Comparison of ENCODE assay signal across 8 cellular contexts in genomic region chr11:61815790-61816735, GRCh38. TPM values are rescaled to one million over a fixed set of nuclear protein-coding genes. Genes with fewer than 3 reads are reported as not detected.
DNase-seq lines count a peak whose midpoint lies in the region; ATAC-seq, FAIRE-seq and TF ChIP-seq lines count a peak whose summit lies in the region.

No MANE protein-coding gene starts in this region.

- H3K36me3 Mint-ChIP-seq in activated CD4-positive, alpha-beta T cell treated with anti-CD3 and anti-CD28 coated beads, Interleukin-2, amount 10 ng/mL, durations not matched to agents 24 days and 14 days (ENCODE audit: low read depth) = peaks cover 41% of the 10 kb centered on the region

- DNase-seq in NOMO-1 (lab: John Stamatoyannopoulos, UW; ENCODE audit: unreplicated experiment in 2 of 2) (peak; percentile 19 to 54), NOMO-1 treated with dmso at 0.1 percent for 144 hours (lab: John Stamatoyannopoulos, UW; ENCODE audit: unreplicated experiment) (no peak), NCI-H2081 treated with DMSO at 0.1 percent for 48 hours (lab: John Stamatoyannopoulos, UW) (peak; percentile 37), HepG2 (ENCODE audit: low spot score) (peak; percentile 64)
- peak; percentile 89 for DNase-seq in activated CD4-positive, alpha-beta T cell treated with anti-CD3 and anti-CD28 coated beads, Interleukin-2, amount 10 ng/mL, durations not matched to agents 24 days and 14 days
- DNase-seq in stimulated activated CD4-positive, alpha-beta T cell treated with anti-CD3 and anti-CD28 coated beads, Interleukin-4, amount 100 ng/mL, for 4 hours = peak; percentile 49 to 53

- H3K4me3 Mint-ChIP-seq in activated CD4-positive, alpha-beta T cell treated with anti-CD3 and anti-CD28 coated beads, Interleukin-2, amount 10 ng/mL, durations not matched to agents 24 days and 14 days = peak overlapping the region; percentile 97

- no peak for FAIRE-seq in HepG2 (lab: Jason Lieb, UNC)

- H3K27me3 ChIP-seq in duodenal mucosa (ENCODE audit: control insufficient read depth in 1 of 2, insufficient read depth in 2 of 2, low read length in 2 of 2) (peaks cover 0 to 5% of the 10 kb centered on the region in 2 donors), HepG2 (ENCODE audit: control insufficient read depth in 1 of 2, insufficient read depth in 2 of 2, low read length in 2 of 2) (no peaks in the 10 kb centered on the region; a peak in 1 of 5 replicates)

- no peaks in the 10 kb centered on the region for H3K9me3 Mint-ChIP-seq in activated CD4-positive, alpha-beta T cell treated with anti-CD3 and anti-CD28 coated beads, Interleukin-2, amount 10 ng/mL, durations not matched to agents 24 days and 14 days

- H3K27ac Mint-ChIP-seq in activated CD4-positive, alpha-beta T cell treated with anti-CD3 and anti-CD28 coated beads, Interleukin-2, amount 10 ng/mL, durations not matched to agents 24 days and 14 days = peak overlapping the region; percentile 94

- TF ChIP-seq CTCF in HepG2 (CRISPR knock-in tag; IDR thresholded peaks at IDR 0.05) = no peak

- TF ChIP-seq POLR2A in HepG2 (IDR thresholded peaks at IDR 0.05; ENCODE audit: insufficient read depth in 1 of 2, low read depth in 2 of 2, low read length in 2 of 2) = peak in 1 of 2 experiments; percentile 46; a peak in 2 of 4 replicates

- in situ Hi-C loops in HepG2 (cut with HindIII; ENCODE audit: extremely low pct_ligation_motif_present, low pct_unique_long_range_greater_than_20kb) = no loop called here

- H2AFZ ChIP-seq in HepG2 (ENCODE audit: low read length) = no peak overlapping the region

- peak overlapping the region; percentile 99 for H3K4me2 ChIP-seq in HepG2 (ENCODE audit: low read depth, low read length)

- H3K9ac ChIP-seq in duodenal mucosa (ENCODE audit: low read depth in 1 of 2, low read length in 2 of 2) (peak overlapping the region; percentile 70 to 96), HepG2 (ENCODE audit: insufficient read depth, low read depth, low read length) (peak overlapping the region; percentile 98)

- peak overlapping the region; percentile 91 for H3K27ac ChIP-seq in duodenal mucosa (ENCODE audit: low read depth, low read length)
- peak overlapping the region; percentile 99 for H3K27ac ChIP-seq in HepG2 (ENCODE audit: extremely low read length, insufficient read depth, low read length)

- peaks cover 25% of the 10 kb centered on the region for H3K79me2 ChIP-seq in HepG2 (ENCODE audit: insufficient read depth, low read length)

- POLR2A ChIA-PET in HepG2 (lab: Yijun Ruan, JAX) = interaction anchor here (0.6 to 5.8 kb wide), 29 partner anchors 11 to 829 kb away, joined by 3 to 50 read pairs (median 6); partner anchors contain the start of genes AHNAK, BEST1, FADS2 and FEN1

- H3K4me1 ChIP-seq in duodenal mucosa (ENCODE audit: control insufficient read depth in 1 of 2, insufficient read depth in 2 of 2, low read length in 2 of 2) (peaks cover 6 to 23% of the 10 kb centered on the region in 2 donors), HepG2 (ENCODE audit: insufficient read depth, low read length) (peaks cover 50% of the 10 kb centered on the region)

- intact Hi-C loops in activated CD4-positive, alpha-beta T cell treated with anti-CD3 and anti-CD28 coated beads, Interleukin-2, amount 10 ng/mL, durations not matched to agents 24 days and 14 days (cut with micrococcal nuclease) = loop anchor here (1.0 to 2.0 kb wide), 3 partner anchors 19 to 75 kb away; partner anchors contain the start of genes FADS3, FEN1 and TMEM258
- intact Hi-C loops in HepG2 (cut with micrococcal nuclease; ENCODE audit: unreplicated experiment) = loop anchor here (1.0 kb wide), 1 partner anchor 19 kb away; no protein-coding TSS in a partner anchor

- no peaks in the 10 kb centered on the region for H3K9me3 ChIP-seq in duodenal mucosa (ENCODE audit: control insufficient read depth in 1 of 2, low read length in 2 of 2)
- no peaks in the 10 kb centered on the region for H3K9me3 ChIP-seq in HepG2 (ENCODE audit: low read length)

- peaks cover 20% of the 10 kb centered on the region for H3K4me1 Mint-ChIP-seq in activated CD4-positive, alpha-beta T cell treated with anti-CD3 and anti-CD28 coated beads, Interleukin-2, amount 10 ng/mL, durations not matched to agents 24 days and 14 days

- peak overlapping the region; percentile 81 to 82 for H3K4me3 ChIP-seq in duodenal mucosa (ENCODE audit: low read depth in 1 of 2, low read length in 2 of 2)
- peak overlapping the region; percentile 74 to 94 (median 81) for H3K4me3 ChIP-seq in HepG2 (replicated peaks in 1 of 3; ENCODE audit: insufficient read depth in 1 of 3, low read depth in 2 of 3, low read length in 3 of 3)

- CTCF ChIA-PET in HepG2 (lab: Yijun Ruan, JAX; ENCODE audit: low intra/inter-chr PET ratio, low total read pairs) = interaction anchor here (1.0 to 1.3 kb wide), 2 partner anchors 13 to 19 kb away, joined by 3 to 6 read pairs; no protein-coding TSS in a partner anchor

- BruUV-seq in HepG2 (replicated peaks; lab: Mats Ljungman, UMichigan) = TSS peak; percentile 82

- peaks cover 0 to 15% of the 10 kb centered on the region in 2 donors for H3K36me3 ChIP-seq in duodenal mucosa (ENCODE audit: control insufficient read depth in 1 of 2, insufficient read depth in 2 of 2, low read length in 2 of 2)
- H3K36me3 ChIP-seq in HepG2 (replicated peaks in 1 of 2; ENCODE audit: control insufficient read depth in 1 of 2, insufficient read depth in 2 of 2, low read length in 2 of 2) = peaks cover 8 to 25% of the 10 kb centered on the region in 2 experiments

- H3K27me3 Mint-ChIP-seq in activated CD4-positive, alpha-beta T cell treated with anti-CD3 and anti-CD28 coated beads, Interleukin-2, amount 10 ng/mL, durations not matched to agents 24 days and 14 days = peaks cover 2% of the 10 kb centered on the region

- no peak for TF ChIP-seq RAD21 in HepG2 (CRISPR knock-in tag; IDR thresholded peaks at IDR 0.05)

- H4K20me1 ChIP-seq in HepG2 (ENCODE audit: insufficient read depth, low read length) = no peaks in the 10 kb centered on the region

- ATAC-seq in HG02763 (IDR thresholded peaks at IDR 0.05; ENCODE audit: unreplicated experiment) = peak; percentile 22
- ATAC-seq in HepG2 = peak; percentile 37

- under 1% methylated on average over 31 of the region's 69 CpGs for WGBS in HepG2 (ENCODE audit: low lambda C conversion rate)

- no peak for TF ChIP-seq EP300 in HepG2 (IDR thresholded peaks at IDR 0.05; ENCODE audit: low read depth in 2 of 2, low read length in 2 of 2)
- TF ChIP-seq EP300 in HepG2 (CRISPR knock-in tag; IDR thresholded peaks at IDR 0.05; ENCODE audit: borderline replicate concordance) = no peak

RNA-seq across cellular contexts. Expression of gene FADS1, which starts 0.7 kb away (rescaled TPM):
- 92.5 and 94.7 TPM in 2 replicates for total RNA-seq in activated CD4-positive, alpha-beta T cell treated with anti-CD3 and anti-CD28 coated beads, Interleukin-2, amount 10 ng/mL, durations not matched to agents 24 days and 14 days
- 65.8 and 108 TPM in 2 replicates for total RNA-seq in HepG2 (2016; rRNA removed; fragmentation: Illumina TruSeq; extraction: Trizol)
- 28.4 and 32.7 TPM in 2 replicates for total RNA-seq in HepG2 (2016; cell fraction: cytosol; rRNA removed; fragmentation: Illumina TruSeq; extraction: Trizol; ENCODE audit: low read depth)
- 63.3 and 108 TPM in 2 replicates for total RNA-seq in HepG2 (2016; cell fraction: insoluble cytoplasmic fraction; rRNA removed; fragmentation: Illumina TruSeq; extraction: Trizol)
- 64.5 and 65.2 TPM in 2 replicates for total RNA-seq in HepG2 (2016; cell fraction: membrane; rRNA removed; fragmentation: Illumina TruSeq; extraction: Trizol)
- 91.8 and 110 TPM in 2 replicates for total RNA-seq in HepG2 (2016; cell fraction: nucleus; rRNA removed; fragmentation: Illumina TruSeq; extraction: Trizol)
- 91.8 and 98.4 TPM in 2 replicates for polyA plus RNA-seq in HepG2 (2011; rRNA removed)
- polyA plus RNA-seq in HepG2 (2011; cell fraction: cytosol; rRNA removed) = 80.8 and 110 TPM in 2 replicates
- polyA plus RNA-seq in HepG2 (2011; cell fraction: nucleus; rRNA removed) = 56.1 and 66.5 TPM in 2 replicates
- polyA plus RNA-seq in HepG2 (2012) = 70.6 and 81.6 TPM in 2 replicates
- polyA plus RNA-seq in HepG2 (2016; cell fraction: cytosol; fragmentation: Illumina TruSeq; extraction: Trizol; ENCODE audit: low read depth) = 18.4 and 22.5 TPM in 2 replicates
- 56.1 and 57.8 TPM in 2 replicates for polyA plus RNA-seq in HepG2 (2016; cell fraction: insoluble cytoplasmic fraction; fragmentation: Illumina TruSeq; extraction: Trizol; ENCODE audit: low read depth)
- 34.4 and 36.5 TPM in 2 replicates for polyA plus RNA-seq in HepG2 (2016; cell fraction: membrane; fragmentation: Illumina TruSeq; extraction: Trizol; ENCODE audit: low read depth)
- polyA plus RNA-seq in HepG2 (2016; cell fraction: nucleus; fragmentation: Illumina TruSeq; extraction: Trizol; ENCODE audit: insufficient read depth, low read depth) = 134 TPM in 2 replicates
- polyA minus RNA-seq in HepG2 (2011; rRNA and poly(A)+ RNA removed; ENCODE audit: low replicate concordance) = 305 and 789 TPM in 2 replicates
- polyA minus RNA-seq in HepG2 (2011; cell fraction: cytosol; rRNA and poly(A)+ RNA removed) = 108 and 118 TPM in 2 replicates
- 63.0 and 82.7 TPM in 2 replicates for polyA minus RNA-seq in HepG2 (2011; cell fraction: nucleus; rRNA and poly(A)+ RNA removed)

RNA-seq across cellular contexts. Expression of gene FADS2, which starts 12.0 kb away (rescaled TPM):
- 278 and 283 TPM in 2 replicates for total RNA-seq in activated CD4-positive, alpha-beta T cell treated with anti-CD3 and anti-CD28 coated beads, Interleukin-2, amount 10 ng/mL, durations not matched to agents 24 days and 14 days
- total RNA-seq in HepG2 (2016; rRNA removed; fragmentation: Illumina TruSeq; extraction: Trizol) = 54.7 and 124 TPM in 2 replicates
- total RNA-seq in HepG2 (2016; cell fraction: cytosol; rRNA removed; fragmentation: Illumina TruSeq; extraction: Trizol; ENCODE audit: low read depth) = 17.6 and 17.8 TPM in 2 replicates
- total RNA-seq in HepG2 (2016; cell fraction: insoluble cytoplasmic fraction; rRNA removed; fragmentation: Illumina TruSeq; extraction: Trizol) = 51.3 and 120 TPM in 2 replicates
- 42.1 and 45.1 TPM in 2 replicates for total RNA-seq in HepG2 (2016; cell fraction: membrane; rRNA removed; fragmentation: Illumina TruSeq; extraction: Trizol)
- total RNA-seq in HepG2 (2016; cell fraction: nucleus; rRNA removed; fragmentation: Illumina TruSeq; extraction: Trizol) = 103 and 115 TPM in 2 replicates
- 90.1 and 125 TPM in 2 replicates for polyA plus RNA-seq in HepG2 (2011; rRNA removed)
- 66.9 and 93.5 TPM in 2 replicates for polyA plus RNA-seq in HepG2 (2011; cell fraction: cytosol; rRNA removed)
- polyA plus RNA-seq in HepG2 (2011; cell fraction: nucleus; rRNA removed) = 77.8 and 97.6 TPM in 2 replicates
- polyA plus RNA-seq in HepG2 (2012) = 111 and 112 TPM in 2 replicates
- 16.3 and 18.5 TPM in 2 replicates for polyA plus RNA-seq in HepG2 (2016; cell fraction: cytosol; fragmentation: Illumina TruSeq; extraction: Trizol; ENCODE audit: low read depth)
- 43.7 and 53.6 TPM in 2 replicates for polyA plus RNA-seq in HepG2 (2016; cell fraction: insoluble cytoplasmic fraction; fragmentation: Illumina TruSeq; extraction: Trizol; ENCODE audit: low read depth)
- polyA plus RNA-seq in HepG2 (2016; cell fraction: membrane; fragmentation: Illumina TruSeq; extraction: Trizol; ENCODE audit: low read depth) = 27.1 and 32.3 TPM in 2 replicates
- 153 and 164 TPM in 2 replicates for polyA plus RNA-seq in HepG2 (2016; cell fraction: nucleus; fragmentation: Illumina TruSeq; extraction: Trizol; ENCODE audit: insufficient read depth, low read depth)
- polyA minus RNA-seq in HepG2 (2011; rRNA and poly(A)+ RNA removed; ENCODE audit: low replicate concordance) = 240 and 324 TPM in 2 replicates
- 65.5 and 71.3 TPM in 2 replicates for polyA minus RNA-seq in HepG2 (2011; cell fraction: cytosol; rRNA and poly(A)+ RNA removed)
- polyA minus RNA-seq in HepG2 (2011; cell fraction: nucleus; rRNA and poly(A)+ RNA removed) = 23.2 and 36.6 TPM in 2 replicates

RNA-seq across cellular contexts. Expression of gene FEN1, which starts 23.4 kb away (rescaled TPM):
- 144 and 152 TPM in 2 replicates for total RNA-seq in activated CD4-positive, alpha-beta T cell treated with anti-CD3 and anti-CD28 coated beads, Interleukin-2, amount 10 ng/mL, durations not matched to agents 24 days and 14 days
- total RNA-seq in HepG2 (2016; rRNA removed; fragmentation: Illumina TruSeq; extraction: Trizol) = 102 and 116 TPM in 2 replicates
- 9.9 and 12.9 TPM in 2 replicates for total RNA-seq in HepG2 (2016; cell fraction: cytosol; rRNA removed; fragmentation: Illumina TruSeq; extraction: Trizol; ENCODE audit: low read depth)
- 103 and 117 TPM in 2 replicates for total RNA-seq in HepG2 (2016; cell fraction: insoluble cytoplasmic fraction; rRNA removed; fragmentation: Illumina TruSeq; extraction: Trizol)
- total RNA-seq in HepG2 (2016; cell fraction: membrane; rRNA removed; fragmentation: Illumina TruSeq; extraction: Trizol) = 25.3 and 31.0 TPM in 2 replicates
- 47.5 and 54.1 TPM in 2 replicates for total RNA-seq in HepG2 (2016; cell fraction: nucleus; rRNA removed; fragmentation: Illumina TruSeq; extraction: Trizol)
- 10.9 and 12.4 TPM in 2 replicates for polyA plus RNA-seq in HepG2 (2011; rRNA removed)
- polyA plus RNA-seq in HepG2 (2011; cell fraction: cytosol; rRNA removed) = 11.9 and 14.6 TPM in 2 replicates
- polyA plus RNA-seq in HepG2 (2011; cell fraction: nucleus; rRNA removed) = 4.0 and 5.3 TPM in 2 replicates
- 11.2 and 20.0 TPM in 2 replicates for polyA plus RNA-seq in HepG2 (2012)
- polyA plus RNA-seq in HepG2 (2016; cell fraction: cytosol; fragmentation: Illumina TruSeq; extraction: Trizol; ENCODE audit: low read depth) = 5.2 and 7.1 TPM in 2 replicates
- 94.2 and 98.7 TPM in 2 replicates for polyA plus RNA-seq in HepG2 (2016; cell fraction: insoluble cytoplasmic fraction; fragmentation: Illumina TruSeq; extraction: Trizol; ENCODE audit: low read depth)
- polyA plus RNA-seq in HepG2 (2016; cell fraction: membrane; fragmentation: Illumina TruSeq; extraction: Trizol; ENCODE audit: low read depth) = 12.2 and 15.7 TPM in 2 replicates
- polyA plus RNA-seq in HepG2 (2016; cell fraction: nucleus; fragmentation: Illumina TruSeq; extraction: Trizol; ENCODE audit: insufficient read depth, low read depth) = 60.2 and 63.1 TPM in 2 replicates
- polyA minus RNA-seq in HepG2 (2011; rRNA and poly(A)+ RNA removed; ENCODE audit: low replicate concordance) = 25.3 and 218 TPM in 2 replicates
- polyA minus RNA-seq in HepG2 (2011; cell fraction: cytosol; rRNA and poly(A)+ RNA removed) = 7.6 and 10.2 TPM in 2 replicates
- polyA minus RNA-seq in HepG2 (2011; cell fraction: nucleus; rRNA and poly(A)+ RNA removed) = 10.8 and 11.8 TPM in 2 replicates

RNA-seq across cellular contexts. Expression of gene TMEM258, which starts 23.7 kb away (rescaled TPM):
- total RNA-seq in activated CD4-positive, alpha-beta T cell treated with anti-CD3 and anti-CD28 coated beads, Interleukin-2, amount 10 ng/mL, durations not matched to agents 24 days and 14 days = 179 and 187 TPM in 2 replicates
- total RNA-seq in HepG2 (2016; rRNA removed; fragmentation: Illumina TruSeq; extraction: Trizol) = 164 and 175 TPM in 2 replicates
- 124 and 186 TPM in 2 replicates for total RNA-seq in HepG2 (2016; cell fraction: cytosol; rRNA removed; fragmentation: Illumina TruSeq; extraction: Trizol; ENCODE audit: low read depth)
- total RNA-seq in HepG2 (2016; cell fraction: insoluble cytoplasmic fraction; rRNA removed; fragmentation: Illumina TruSeq; extraction: Trizol) = 157 and 180 TPM in 2 replicates
- total RNA-seq in HepG2 (2016; cell fraction: membrane; rRNA removed; fragmentation: Illumina TruSeq; extraction: Trizol) = 166 and 206 TPM in 2 replicates
- total RNA-seq in HepG2 (2016; cell fraction: nucleus; rRNA removed; fragmentation: Illumina TruSeq; extraction: Trizol) = 83.5 and 96.3 TPM in 2 replicates
- polyA plus RNA-seq in HepG2 (2011; rRNA removed) = 363 and 424 TPM in 2 replicates
- polyA plus RNA-seq in HepG2 (2011; cell fraction: cytosol; rRNA removed) = 333 and 381 TPM in 2 replicates
- 70.6 and 77.2 TPM in 2 replicates for polyA plus RNA-seq in HepG2 (2011; cell fraction: nucleus; rRNA removed)
- polyA plus RNA-seq in HepG2 (2012) = 225 and 301 TPM in 2 replicates
- polyA plus RNA-seq in HepG2 (2016; cell fraction: cytosol; fragmentation: Illumina TruSeq; extraction: Trizol; ENCODE audit: low read depth) = 181 and 226 TPM in 2 replicates
- polyA plus RNA-seq in HepG2 (2016; cell fraction: insoluble cytoplasmic fraction; fragmentation: Illumina TruSeq; extraction: Trizol; ENCODE audit: low read depth) = 187 and 188 TPM in 2 replicates
- 185 and 215 TPM in 2 replicates for polyA plus RNA-seq in HepG2 (2016; cell fraction: membrane; fragmentation: Illumina TruSeq; extraction: Trizol; ENCODE audit: low read depth)
- 173 and 175 TPM in 2 replicates for polyA plus RNA-seq in HepG2 (2016; cell fraction: nucleus; fragmentation: Illumina TruSeq; extraction: Trizol; ENCODE audit: insufficient read depth, low read depth)
- polyA minus RNA-seq in HepG2 (2011; rRNA and poly(A)+ RNA removed; ENCODE audit: low replicate concordance) = 153 and 413 TPM in 2 replicates
- polyA minus RNA-seq in HepG2 (2011; cell fraction: cytosol; rRNA and poly(A)+ RNA removed) = 79.2 and 82.2 TPM in 2 replicates
- polyA minus RNA-seq in HepG2 (2011; cell fraction: nucleus; rRNA and poly(A)+ RNA removed) = 54.3 and 55.7 TPM in 2 replicates
